Comparison of ENCODE assay signal across 1 cellular context in genomic region chr13:101283782-101284181, GRCh38.
TF ChIP-seq lines count a peak whose summit lies in the region.

No MANE protein-coding gene starts in this region.

TF ChIP-seq in SK-N-SH treated with all-trans-retinoic acid at 6 μM for 48 hours, 23 proteins besides CTCF, POLR2A, EP300 and RAD21 (continued from another document):
- TF ChIP-seq CSRNP3 (CRISPR knock-in tag; IDR thresholded peaks at IDR 0.05) (no peak), TSHZ2 (CRISPR knock-in tag; IDR thresholded peaks at IDR 0.05) (no peak), POU6F1 (CRISPR knock-in tag; IDR thresholded peaks at IDR 0.05; ENCODE audit: borderline replicate concordance, low read depth) (no peak), ZFP30 (CRISPR knock-in tag; IDR thresholded peaks at IDR 0.05) (no peak)
